ENCODE assay signal across 12 cellular contexts in the genomic region with DNA sequence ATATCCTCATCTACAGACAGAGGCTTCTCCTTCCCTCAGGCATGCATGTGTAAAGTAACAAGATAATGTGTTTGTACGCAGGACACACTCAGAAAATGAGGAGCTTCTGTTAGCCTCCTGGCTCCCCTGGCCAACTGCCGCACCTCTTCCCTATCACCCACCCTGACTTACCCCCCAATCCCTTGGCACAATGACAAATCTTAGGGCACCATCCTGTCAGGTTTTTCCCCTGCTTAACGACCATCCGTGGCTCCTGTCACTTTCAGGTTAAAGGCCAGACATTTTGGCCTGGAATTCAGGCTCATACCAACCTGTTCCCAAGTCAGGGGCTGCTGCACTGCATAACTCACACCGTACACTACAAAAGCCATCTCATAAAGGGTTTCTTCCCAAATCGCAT. TPM values are rescaled to one million over a fixed set of nuclear protein-coding genes. Genes with fewer than 3 reads are reported as not detected.
A peak's percentile ranks its signal among the peaks of the same experiment; 100 is the strongest.
DNase-seq lines count a peak whose midpoint lies in the region; ATAC-seq and TF ChIP-seq lines count a peak whose summit lies in the region.
"Had no signal": no experiment of that assay in that cellular context is flagged by ENCODE, and none has a peak within 500 bp of the region (broad histone marks: within the 10 kb centered on the region; RNA-seq: fewer than 3 reads in every experiment).

No MANE protein-coding gene starts in this region.

- in situ Hi-C loops in brain microvascular endothelial cell (cut with HindIII; ENCODE audit: low pct_ligation_motif_present, low sequenced_read_pairs): no loop called here

- TF ChIP-seq CTCF in mucosa of descending colon (IDR thresholded peaks at IDR 0.05) (no peak), brain microvascular endothelial cell (IDR thresholded peaks at IDR 0.05; ENCODE audit: low read depth, low read length, missing control alignments) (no peak)

- peaks cover 29% of the 10 kb centered on the region for H3K4me1 ChIP-seq in stomach smooth muscle (ENCODE audit: control insufficient read depth, insufficient read depth, low read length)
- peaks cover 59% of the 10 kb centered on the region for H3K4me1 ChIP-seq in mucosa of descending colon (ENCODE audit: low read depth)

- H3K27ac ChIP-seq in stomach smooth muscle (ENCODE audit: low read length): peak overlapping the region; percentile 71
- no peak overlapping the region for H3K27ac ChIP-seq in brain microvascular endothelial cell
- H3K27ac ChIP-seq: KMS-11 had no signal

- H3K27me3 Mint-ChIP-seq in activated CD4-positive, alpha-beta T cell treated with anti-CD3 and anti-CD28 coated beads for 36 hours: no peaks in the 10 kb centered on the region
- H3K27me3 Mint-ChIP-seq in activated CD4-positive, alpha-beta memory T cell treated with anti-CD3 and anti-CD28 coated beads for 36 hours: no peaks in the 10 kb centered on the region
- peaks cover 3 to 15% (median 7%) of the 10 kb centered on the region in 3 donors for H3K27me3 Mint-ChIP-seq in immature natural killer cell (ENCODE audit: low read depth in 3 of 3)

- H3K9ac ChIP-seq in stomach smooth muscle (ENCODE audit: low read length in 2 of 2): peak overlapping the region; percentile 39 to 42
- H3K9ac ChIP-seq: KMS-11 had no signal

- ATAC-seq in activated CD4-positive, alpha-beta T cell treated with anti-CD3 and anti-CD28 coated beads for 36 hours: no peak
- ATAC-seq in mucosa of descending colon (no peak), GM19023 (IDR thresholded peaks at IDR 0.05; ENCODE audit: unreplicated experiment) (no peak)
- ATAC-seq: gastrocnemius medialis had no signal

- CTCF ChIA-PET in activated CD4-positive, alpha-beta T cell treated with anti-CD3 and anti-CD28 coated beads for 36 hours (lab: Charles Lee): interaction anchor here (0.6 to 1.7 kb wide), 7 partner anchors 10 to 475 kb away, joined by 3 to 8 read pairs (median 3); no protein-coding TSS in a partner anchor
- CTCF ChIA-PET in activated CD4-positive, alpha-beta memory T cell treated with anti-CD3 and anti-CD28 coated beads for 36 hours (lab: Charles Lee): interaction anchor here (0.6 to 1.8 kb wide), 4 partner anchors 10 to 314 kb away, joined by 4 to 7 read pairs (median 6); no protein-coding TSS in a partner anchor

- intact Hi-C loops in activated CD4-positive, alpha-beta T cell treated with anti-CD3 and anti-CD28 coated beads for 36 hours (cut with DNase I, micrococcal nuclease): loop anchor here (5.0 to 10.0 kb wide), 5 partner anchors 92 to 983 kb away; partner anchors contain the start of genes C9orf43 (in 1 of the 2), POLE3 (in 1 of the 2) and TMEM268 (in 1 of the 2)
- intact Hi-C loops in activated CD4-positive, alpha-beta memory T cell treated with anti-CD3 and anti-CD28 coated beads for 36 hours (cut with micrococcal nuclease): no loop called here
- intact Hi-C loops in mucosa of descending colon (cut with DNase I, micrococcal nuclease): no loop called here

- H3K27ac Mint-ChIP-seq in activated CD4-positive, alpha-beta T cell treated with anti-CD3 and anti-CD28 coated beads for 36 hours: peak overlapping the region; percentile 73
- peak overlapping the region; percentile 61 for H3K27ac Mint-ChIP-seq in activated CD4-positive, alpha-beta memory T cell treated with anti-CD3 and anti-CD28 coated beads for 36 hours
- H3K27ac Mint-ChIP-seq in immature natural killer cell: peak overlapping the region; percentile 42 to 83 (median 67)

- no peaks in the 10 kb centered on the region for H3K36me3 ChIP-seq in stomach smooth muscle (ENCODE audit: control insufficient read depth in 2 of 2, insufficient read depth in 2 of 2, low read length in 2 of 2)
- no peaks in the 10 kb centered on the region for H3K36me3 ChIP-seq in mucosa of descending colon (ENCODE audit: low read depth)
- H3K36me3 ChIP-seq in brain microvascular endothelial cell (replicated peaks): no peaks in the 10 kb centered on the region
- H3K36me3 ChIP-seq: gastrocnemius medialis had no signal

- H3K9me3 ChIP-seq in stomach smooth muscle (ENCODE audit: control insufficient read depth in 2 of 2, low read length in 2 of 2) (no peaks in the 10 kb centered on the region), mucosa of descending colon (no peaks in the 10 kb centered on the region)
- H3K9me3 ChIP-seq: gastrocnemius medialis had no signal

- POLR2A ChIA-PET in activated CD4-positive, alpha-beta T cell treated with anti-CD3 and anti-CD28 coated beads for 36 hours (lab: Charles Lee): interaction anchor here (1.7 to 1.9 kb wide), 2 partner anchors 9 to 197 kb away, joined by 4 to 9 read pairs; no protein-coding TSS in a partner anchor
- POLR2A ChIA-PET in activated CD4-positive, alpha-beta memory T cell treated with anti-CD3 and anti-CD28 coated beads for 36 hours (lab: Charles Lee): interaction anchor here (1.5 to 8.5 kb wide), 2 partner anchors 9 to 193 kb away, joined by 5 to 80 read pairs; partner anchors contain the start of genes AKNA and ATP6V1G1

- no peaks in the 10 kb centered on the region for H3K27me3 ChIP-seq in stomach smooth muscle (ENCODE audit: control insufficient read depth in 1 of 2, insufficient read depth in 2 of 2, low read length in 2 of 2)
- no peaks in the 10 kb centered on the region for H3K27me3 ChIP-seq in brain microvascular endothelial cell (replicated peaks)
- H3K27me3 ChIP-seq: gastrocnemius medialis had no signal

- H3K4me3 Mint-ChIP-seq in activated CD4-positive, alpha-beta T cell treated with anti-CD3 and anti-CD28 coated beads for 36 hours: peak overlapping the region; percentile 27
- no peak overlapping the region for H3K4me3 Mint-ChIP-seq in activated CD4-positive, alpha-beta memory T cell treated with anti-CD3 and anti-CD28 coated beads for 36 hours
- peak overlapping the region in 3 of 5 donors; percentile 2 to 25 (median 5) for H3K4me3 Mint-ChIP-seq in immature natural killer cell

- H3K36me3 Mint-ChIP-seq in activated CD4-positive, alpha-beta T cell treated with anti-CD3 and anti-CD28 coated beads for 36 hours (ENCODE audit: low read depth): peaks cover 34% of the 10 kb centered on the region
- peaks cover 15% of the 10 kb centered on the region for H3K36me3 Mint-ChIP-seq in activated CD4-positive, alpha-beta memory T cell treated with anti-CD3 and anti-CD28 coated beads for 36 hours
- H3K36me3 Mint-ChIP-seq in immature natural killer cell: peaks cover 0 to 7% (median 3%) of the 10 kb centered on the region in 3 donors

- H3K4me1 Mint-ChIP-seq in activated CD4-positive, alpha-beta T cell treated with anti-CD3 and anti-CD28 coated beads for 36 hours: peaks cover 73% of the 10 kb centered on the region
- peaks cover 69% of the 10 kb centered on the region for H3K4me1 Mint-ChIP-seq in activated CD4-positive, alpha-beta memory T cell treated with anti-CD3 and anti-CD28 coated beads for 36 hours (ENCODE audit: low read depth)
- H3K4me1 Mint-ChIP-seq in immature natural killer cell: peaks cover 53 to 54% of the 10 kb centered on the region in 2 donors

- no peaks in the 10 kb centered on the region for H3K9me3 Mint-ChIP-seq in activated CD4-positive, alpha-beta T cell treated with anti-CD3 and anti-CD28 coated beads for 36 hours (ENCODE audit: low read depth)
- no peaks in the 10 kb centered on the region for H3K9me3 Mint-ChIP-seq in activated CD4-positive, alpha-beta memory T cell treated with anti-CD3 and anti-CD28 coated beads for 36 hours
- H3K9me3 Mint-ChIP-seq in immature natural killer cell: no peaks in the 10 kb centered on the region

- no peak for DNase-seq in activated CD4-positive, alpha-beta T cell treated with anti-CD3 and anti-CD28 coated beads for 36 hours
- DNase-seq in activated CD4-positive, alpha-beta T cell treated with anti-CD3 and anti-CD28 coated beads, Interleukin-2, amount 50 U/mL, for 48 hours: no peak
- DNase-seq in activated CD4-positive, alpha-beta memory T cell treated with anti-CD3 and anti-CD28 coated beads for 36 hours: no peak
- DNase-seq in immature natural killer cell: no peak
- DNase-seq in mucosa of descending colon: no peak
- no peak for DNase-seq in brain microvascular endothelial cell
- DNase-seq: gastrocnemius medialis; NCI-H748 treated with DMSO at 0.1 percent for 48 hours; stimulated activated CD4-positive, alpha-beta T cell treated with anti-CD3 and anti-CD28 coated beads, Interleukin-1b, Interleukin-23, amount 100 ng/mL, for 48 hours had no signal

- H3K4me3 ChIP-seq in stomach smooth muscle (ENCODE audit: low read length in 2 of 2): peak overlapping the region; percentile 45 to 54
- no peak overlapping the region for H3K4me3 ChIP-seq in mucosa of descending colon
- no peak overlapping the region for H3K4me3 ChIP-seq in brain microvascular endothelial cell (ENCODE audit: low read depth, low read length)
- H3K4me3 ChIP-seq: gastrocnemius medialis had no signal

RNA-seq across cellular contexts. Expression of gene AKNA, which starts 7.4 kb away (rescaled TPM):
- 100 to 1,000 TPM; 135 to 141 TPM for total RNA-seq in activated CD4-positive, alpha-beta T cell treated with anti-CD3 and anti-CD28 coated beads for 36 hours
- 100 to 1,000 TPM; 127 to 130 TPM for total RNA-seq in activated CD4-positive, alpha-beta memory T cell treated with anti-CD3 and anti-CD28 coated beads for 36 hours
- 10 to 100 TPM in 2 of 3 donors, 1 to 10 TPM in 1; 4.0 to 56.3 (median 13.8) TPM for polyA plus RNA-seq in immature natural killer cell
- 10 to 100 TPM; 29.3 to 45.1 (median 44.9) TPM for total RNA-seq in mucosa of descending colon

Comparison
In these comparisons a context has a peak if more than half of its experiments do, and no peak if none do; other contexts are left out.
1. H3K4me3 ChIP-seq: peak in stomach smooth muscle (2 of 2); none in mucosa of descending colon (single experiment) and brain microvascular endothelial cell (single experiment).
2. intact Hi-C loops: an anchor here in activated CD4-positive, alpha-beta T cell treated with anti-CD3 and anti-CD28 coated beads for 36 hours (5.0 to 10.0 kb wide); none called in activated CD4-positive, alpha-beta memory T cell treated with anti-CD3 and anti-CD28 coated beads for 36 hours and mucosa of descending colon.
3. Peak in every context shown above with its lines, with median percentiles within 50 percentile points of each other: H3K27ac Mint-ChIP-seq.